Comparison of ENCODE assay signal across 1 cellular context in the genomic region with DNA sequence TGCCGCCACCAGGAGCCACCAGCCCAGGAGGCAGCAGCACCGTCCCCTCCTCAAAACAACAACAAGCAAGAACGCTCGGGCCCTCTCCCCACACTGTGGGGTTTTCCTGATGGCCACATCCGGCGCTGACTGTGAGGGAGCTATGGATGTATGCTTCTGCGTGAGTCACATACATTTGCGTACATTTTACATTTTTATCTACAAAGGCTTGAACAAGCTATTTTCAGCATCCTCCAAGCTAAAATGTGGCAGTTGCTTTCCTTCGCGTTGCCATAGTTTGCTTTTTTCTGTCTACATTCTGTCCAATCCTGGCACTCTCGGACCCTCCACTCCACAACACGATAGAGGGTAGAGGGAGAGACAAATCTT.
TF ChIP-seq lines count a peak whose summit lies in the region.

No MANE protein-coding gene starts in this region.

TF ChIP-seq in SK-N-SH treated with all-trans-retinoic acid at 6 μM for 48 hours, 23 proteins besides CTCF, POLR2A, EP300 and RAD21 (continued from another document):
- TF ChIP-seq, protein P1, sequence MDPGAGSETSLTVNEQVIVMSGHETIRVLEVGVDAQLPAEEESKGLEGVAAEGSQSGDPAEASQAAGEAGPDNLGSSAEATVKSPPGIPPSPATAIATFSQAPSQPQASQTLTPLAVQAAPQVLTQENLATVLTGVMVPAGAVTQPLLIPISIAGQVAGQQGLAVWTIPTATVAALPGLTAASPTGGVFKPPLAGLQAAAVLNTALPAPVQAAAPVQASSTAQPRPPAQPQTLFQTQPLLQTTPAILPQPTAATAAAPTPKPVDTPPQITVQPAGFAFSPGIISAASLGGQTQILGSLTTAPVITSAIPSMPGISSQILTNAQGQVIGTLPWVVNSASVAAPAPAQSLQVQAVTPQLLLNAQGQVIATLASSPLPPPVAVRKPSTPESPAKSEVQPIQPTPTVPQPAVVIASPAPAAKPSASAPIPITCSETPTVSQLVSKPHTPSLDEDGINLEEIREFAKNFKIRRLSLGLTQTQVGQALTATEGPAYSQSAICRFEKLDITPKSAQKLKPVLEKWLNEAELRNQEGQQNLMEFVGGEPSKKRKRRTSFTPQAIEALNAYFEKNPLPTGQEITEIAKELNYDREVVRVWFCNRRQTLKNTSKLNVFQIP (CRISPR knock-in tag; IDR thresholded peaks at IDR 0.05; ENCODE audit: borderline replicate concordance, low read depth): no peak
